Comparison of ENCODE assay signal across 8 cellular contexts in the genomic region with DNA sequence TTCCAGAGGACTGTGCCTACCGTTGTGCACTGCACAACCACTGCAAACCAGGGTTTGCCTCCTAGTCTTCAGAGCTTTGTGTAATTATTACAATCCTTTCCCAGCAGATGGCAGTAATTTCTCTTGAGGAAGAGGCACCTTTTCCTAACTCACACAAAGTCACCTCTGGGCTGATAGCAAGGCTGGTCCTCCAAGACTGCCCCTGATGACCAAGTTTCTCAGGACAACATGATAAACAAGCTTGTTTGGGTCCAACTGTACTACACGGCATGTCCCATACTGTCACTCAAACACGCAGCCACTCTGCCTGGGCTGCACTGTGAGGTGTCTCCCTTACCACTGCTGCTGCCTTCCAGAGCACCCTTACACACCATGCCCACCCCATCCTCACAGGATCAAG. TPM values are rescaled to one million over a fixed set of nuclear protein-coding genes. Genes with fewer than 3 reads are reported as not detected.
DNase-seq lines count a peak whose midpoint lies in the region; ATAC-seq and TF ChIP-seq lines count a peak whose summit lies in the region.

No MANE protein-coding gene starts in this region.

- H3K9me3 ChIP-seq in OCI-LY7 (ENCODE audit: low read length) (no peaks in the 10 kb centered on the region), endodermal cell (ENCODE audit: control insufficient read depth, low read length) (no peaks in the 10 kb centered on the region)

- H3K4me3 Mint-ChIP-seq in CD14-positive monocyte (no peak overlapping the region), endodermal cell (no peak overlapping the region)

- H3K36me3 Mint-ChIP-seq in CD14-positive monocyte (no peaks in the 10 kb centered on the region), endodermal cell (ENCODE audit: low read depth) (peaks cover 10% of the 10 kb centered on the region)

- H3K9me3 Mint-ChIP-seq in CD14-positive monocyte (peaks cover 0 to 2% (median 0%) of the 10 kb centered on the region in 7 donors), endodermal cell (no peaks in the 10 kb centered on the region)

- no peaks in the 10 kb centered on the region for H3K4me1 Mint-ChIP-seq in CD14-positive monocyte
- no peaks in the 10 kb centered on the region for H3K4me1 Mint-ChIP-seq in endodermal cell

- H4K20me1 ChIP-seq in OCI-LY7 (ENCODE audit: insufficient read depth, low read length), result no peaks in the 10 kb centered on the region

- intact Hi-C loops in CD14-positive monocyte (cut with micrococcal nuclease) (no loop called here), OCI-LY7 (cut with micrococcal nuclease; ENCODE audit: unreplicated experiment) (loop anchor here (1.0 to 5.0 kb wide), 3 partner anchors 64 to 211 kb away; partner anchors contain the start of gene SMAD9)

- WGBS in endodermal cell (ENCODE audit: insufficient coverage in 1 of 2, insufficient read length in 1 of 2), 2 experiments, result 55 to 80% methylated on average over 1 to 3 of the region's 3 CpGs

- DNase-seq in CD14-positive monocyte (ENCODE audit: low spot score) (no peak), HL-60 (ENCODE audit: low read depth in 1 of 2, low spot score in 1 of 2) (peak; percentile 34 to 39), OCI-LY7 (ENCODE audit: low spot score) (peak; percentile 82), endodermal cell (peak; percentile 68), myocyte (ENCODE audit: low read depth) (peak; percentile 60), GM19238 (ENCODE audit: insufficient read length, low spot score) (no peak), GOT3 (lab: John Stamatoyannopoulos, UW) (no peak)

- H3K27ac Mint-ChIP-seq in CD14-positive monocyte (no peak overlapping the region), endodermal cell (no peak overlapping the region)

- H3K27me3 ChIP-seq in HL-60 (ENCODE audit: insufficient read depth, poor library complexity, severe bottlenecking), result peaks cover 5% of the 10 kb centered on the region
- H3K27me3 ChIP-seq in endodermal cell (ENCODE audit: control insufficient read depth, insufficient read depth, low read length, poor library complexity, severe bottlenecking), result no peaks in the 10 kb centered on the region

- H3K4me1 ChIP-seq in OCI-LY7 (ENCODE audit: insufficient read depth, low read length, poor library complexity, severe bottlenecking) (no peaks in the 10 kb centered on the region), endodermal cell (ENCODE audit: control insufficient read depth, insufficient read depth, low read length) (no peaks in the 10 kb centered on the region)

- H3K9ac ChIP-seq in endodermal cell (ENCODE audit: extremely low read depth, low read length, poor library complexity, severe bottlenecking), result no peak overlapping the region

- no TSS peak for BruUV-seq in OCI-LY7 (replicated peaks; lab: Mats Ljungman, UMichigan)

- H3K36me3 ChIP-seq in OCI-LY7 (ENCODE audit: insufficient read depth, low read length), result peaks cover 23% of the 10 kb centered on the region
- no peaks in the 10 kb centered on the region for H3K36me3 ChIP-seq in endodermal cell (ENCODE audit: control insufficient read depth, insufficient read depth, low read length)

- TF ChIP-seq CTCF in CD14-positive monocyte (IDR thresholded peaks at IDR 0.05), result peak; percentile 29
- peak; percentile 29 for TF ChIP-seq CTCF in HL-60 (IDR thresholded peaks at IDR 0.05; ENCODE audit: insufficient read depth, low read length)
- peak; percentile 82 for TF ChIP-seq CTCF in OCI-LY7 (conservative IDR thresholded peaks at IDR 0.05; ENCODE audit: low read length)
- TF ChIP-seq CTCF in endodermal cell (conservative IDR thresholded peaks at IDR 0.05), result peak; percentile 79

- H3K4me3 ChIP-seq in HL-60 (replicated peaks; ENCODE audit: insufficient read depth, low read length) (no peak overlapping the region), OCI-LY7 (ENCODE audit: low read depth, low read length, poor library complexity, severe bottlenecking) (no peak overlapping the region), endodermal cell (ENCODE audit: low read length) (no peak overlapping the region)

- CTCF ChIA-PET in OCI-LY7 (lab: Charles Lee; ENCODE audit: unreplicated experiment), result interaction anchor here (0.5 to 1.2 kb wide), 2 partner anchors 122 to 124 kb away, joined by 3 to 12 read pairs; no protein-coding TSS in a partner anchor

- no peak overlapping the region for H2AFZ ChIP-seq in OCI-LY7 (ENCODE audit: low read length)

- H3K79me2 ChIP-seq in OCI-LY7 (ENCODE audit: insufficient read depth, low read depth, low read length), result no peaks in the 10 kb centered on the region

- H3K4me2 ChIP-seq in OCI-LY7 (ENCODE audit: low read length), result no peak overlapping the region

- peaks cover 1 to 8% (median 5%) of the 10 kb centered on the region in 3 donors for H3K27me3 Mint-ChIP-seq in CD14-positive monocyte (ENCODE audit: low read depth in 3 of 3)
- H3K27me3 Mint-ChIP-seq in endodermal cell (ENCODE audit: insufficient read depth), result no peaks in the 10 kb centered on the region

- POLR2A ChIA-PET in OCI-LY7 (lab: Charles Lee), result interaction anchor here (0.6 to 1.3 kb wide), 4 partner anchors 124 to 210 kb away, joined by 3 to 4 read pairs (median 3); no protein-coding TSS in a partner anchor

- H3K9me2 ChIP-seq in OCI-LY7 (ENCODE audit: insufficient read depth, low read length), result no peaks in the 10 kb centered on the region

- peak; percentile 75 for ATAC-seq in GM18861 (IDR thresholded peaks at IDR 0.05; ENCODE audit: unreplicated experiment)

- H3K27ac ChIP-seq in HL-60 (replicated peaks) (no peak overlapping the region), OCI-LY7 (ENCODE audit: low read depth, low read length, poor library complexity, severe bottlenecking) (no peak overlapping the region), endodermal cell (ENCODE audit: low read depth, low read length) (no peak overlapping the region)

RNA-seq across cellular contexts. Expression of gene RFXAP, which starts 39.3 kb away (rescaled TPM):
- polyA plus RNA-seq in CD14-positive monocyte, result 1 to 10 TPM; 1.1 to 1.8 TPM
- total RNA-seq in OCI-LY7 (2014; rRNA removed; shearing (Covaris generic)), result 10.0 and 11.8 TPM in 2 replicates
- total RNA-seq in OCI-LY7 (2022) (34.1 and 34.5 TPM in 2 replicates), endodermal cell (1 to 10 TPM; 8.9 to 9.7 TPM), myocyte (1.9 and 2.1 TPM in 2 replicates)
- polyA plus RNA-seq in endodermal cell (2013, experiment 1 of 2), result 11.9 TPM
- polyA plus RNA-seq in endodermal cell (2013, experiment 2 of 2), result 11.1 TPM
- 2.5 TPM for polyA plus RNA-seq in myocyte (2012)

Comparison
In these comparisons a context has a peak if more than half of its experiments do, and no peak if none do; other contexts are left out.
1. DNase-seq: peak in HL-60 (2 of 2), OCI-LY7 (single experiment), endodermal cell (single experiment) and myocyte (single experiment); none in CD14-positive monocyte (single experiment), GM19238 (single experiment) and GOT3 (single experiment).
2. CTCF ChIP-seq: peak in every context shown above with its lines; median percentile 82 in OCI-LY7; 79 in endodermal cell; 29 in CD14-positive monocyte; 29 in HL-60.